In genomic region chr4:98204236-98204553, GRCh38 we compare ENCODE assay signal across 12 cellular contexts. TPM values are rescaled to one million over a fixed set of nuclear protein-coding genes. Genes with fewer than 3 reads are reported as not detected.
DNase-seq lines count a peak whose midpoint lies in the region; ATAC-seq lines count a peak whose summit lies in the region.
"Had no signal": no experiment of that assay in that cellular context is flagged by ENCODE, and none has a peak within 500 bp of the region (broad histone marks: within the 10 kb centered on the region; RNA-seq: fewer than 3 reads in every experiment).

No MANE protein-coding gene starts in this region.

- peaks cover 13% of the 10 kb centered on the region for H3K4me1 Mint-ChIP-seq in activated CD4-positive, alpha-beta T cell treated with anti-CD3 and anti-CD28 coated beads, Interleukin-2, amount 10 ng/mL, durations not matched to agents 7 days and 5 days
- peaks cover 24 to 32% (median 32%) of the 10 kb centered on the region in 3 donors for H3K4me1 Mint-ChIP-seq in naive B cell

- no peak overlapping the region for H3K4me2 ChIP-seq in trophoblast cell (ENCODE audit: low read length)
- H3K4me2 ChIP-seq: A549 had no signal

- no peak for DNase-seq in activated CD4-positive, alpha-beta T cell treated with anti-CD3 and anti-CD28 coated beads, Interleukin-2, amount 10 ng/mL, durations not matched to agents 7 days and 5 days
- no peak for DNase-seq in activated CD4-positive, alpha-beta T cell treated with anti-CD3 and anti-CD28 coated beads for 1 hour
- peak; percentile 27 for DNase-seq in naive B cell
- no peak for DNase-seq in Right ventricle myocardium inferior (ENCODE audit: missing footprints)
- DNase-seq in trophoblast cell, result no peak
- no peak for DNase-seq in amniotic stem cell (lab: John Stamatoyannopoulos, UW)
- DNase-seq: kidney glomerular epithelial cell, posterior cingulate gyrus had no signal

- no peak overlapping the region for H4K91ac ChIP-seq in trophoblast cell (ENCODE audit: low read depth, low read length)

- no peak overlapping the region for H3K4ac ChIP-seq in trophoblast cell (ENCODE audit: low read depth, low read length)

- no peaks in the 10 kb centered on the region for H3K36me3 ChIP-seq in trophoblast cell (ENCODE audit: control insufficient read depth in 1 of 2, insufficient read depth in 2 of 2, low read length in 2 of 2)

- peak; percentile 40 for ATAC-seq in GM21737 (IDR thresholded peaks at IDR 0.05; ENCODE audit: unreplicated experiment)
- ATAC-seq in HG03354 (IDR thresholded peaks at IDR 0.05; ENCODE audit: poor library complexity, severe bottlenecking, unreplicated experiment), result peak; percentile 41
- peak in 1 of 2 donors; percentile 18 for ATAC-seq in naive B cell (ENCODE audit: low read depth in 2 of 2)
- no peak for ATAC-seq in Right ventricle myocardium inferior
- ATAC-seq: A549 had no signal

- no peak overlapping the region for H2AK5ac ChIP-seq in trophoblast cell (ENCODE audit: low read length)

- H3K9me3 ChIP-seq in trophoblast cell (ENCODE audit: insufficient read depth, low read depth, low read length), result peaks cover 2% of the 10 kb centered on the region
- H3K9me3 ChIP-seq: A549 had no signal

- peaks cover 12% of the 10 kb centered on the region for H3K9me3 Mint-ChIP-seq in activated CD4-positive, alpha-beta T cell treated with anti-CD3 and anti-CD28 coated beads, Interleukin-2, amount 10 ng/mL, durations not matched to agents 7 days and 5 days
- peaks cover 0 to 10% (median 0%) of the 10 kb centered on the region in 7 donors for H3K9me3 Mint-ChIP-seq in naive B cell

- H3K9ac ChIP-seq in trophoblast cell (ENCODE audit: low read length), result no peak overlapping the region

- H2BK12ac ChIP-seq in trophoblast cell (ENCODE audit: low read length), result no peak overlapping the region

- no peaks in the 10 kb centered on the region for H3K27me3 Mint-ChIP-seq in activated CD4-positive, alpha-beta T cell treated with anti-CD3 and anti-CD28 coated beads, Interleukin-2, amount 10 ng/mL, durations not matched to agents 7 days and 5 days
- H3K27me3 Mint-ChIP-seq in naive B cell, result no peaks in the 10 kb centered on the region
- H3K27me3 Mint-ChIP-seq: activated naive CD4-positive, alpha-beta T cell treated with anti-CD3 and anti-CD28 coated beads, Interleukin-2, amount 50 U/mL, for 24 hours had no signal

- no peaks in the 10 kb centered on the region for H3K79me2 ChIP-seq in trophoblast cell (ENCODE audit: control insufficient read depth, insufficient read depth, low read length, poor library complexity)

- POLR2A ChIA-PET in activated CD4-positive, alpha-beta T cell treated with anti-CD3 and anti-CD28 coated beads, Interleukin-2, amount 10 ng/mL, durations not matched to agents 7 days and 5 days (lab: Charles Lee), result no interaction called here

- no peaks in the 10 kb centered on the region for H3K79me1 ChIP-seq in trophoblast cell (ENCODE audit: low read length)

- intact Hi-C loops in Right ventricle myocardium inferior (cut with DNase I), result no loop called here

- no peaks in the 10 kb centered on the region for H3K27me3 ChIP-seq in trophoblast cell (ENCODE audit: insufficient read depth, low read length)

- H2AFZ ChIP-seq in trophoblast cell (ENCODE audit: insufficient read depth, low read length, poor library complexity), result no peak overlapping the region

- H3K36me3 Mint-ChIP-seq in activated CD4-positive, alpha-beta T cell treated with anti-CD3 and anti-CD28 coated beads, Interleukin-2, amount 10 ng/mL, durations not matched to agents 7 days and 5 days (ENCODE audit: low read depth), result no peaks in the 10 kb centered on the region
- peaks cover 0 to 7% of the 10 kb centered on the region in 2 donors for H3K36me3 Mint-ChIP-seq in naive B cell

- no peak overlapping the region for H2BK5ac ChIP-seq in trophoblast cell (ENCODE audit: low read depth, low read length, poor library complexity)

- H4K8ac ChIP-seq in trophoblast cell (ENCODE audit: low read depth, low read length), result no peak overlapping the region

- H3K27ac ChIP-seq in trophoblast cell (ENCODE audit: low read depth, low read length), result no peak overlapping the region
- H3K27ac ChIP-seq: A549 had no signal

- no peak overlapping the region for H3K23ac ChIP-seq in trophoblast cell (ENCODE audit: low read length)

- CTCF ChIA-PET in activated CD4-positive, alpha-beta T cell treated with anti-CD3 and anti-CD28 coated beads, Interleukin-2, amount 10 ng/mL, durations not matched to agents 7 days and 5 days (lab: Charles Lee), result no interaction called here

- H4K12ac ChIP-seq in trophoblast cell (ENCODE audit: low read depth, low read length), result no peak overlapping the region

- no peak overlapping the region for H3K14ac ChIP-seq in trophoblast cell (ENCODE audit: low read length)

- peak overlapping the region; percentile 78 for H3K27ac Mint-ChIP-seq in activated CD4-positive, alpha-beta T cell treated with anti-CD3 and anti-CD28 coated beads, Interleukin-2, amount 10 ng/mL, durations not matched to agents 7 days and 5 days
- H3K27ac Mint-ChIP-seq in naive B cell, result peak overlapping the region; percentile 85 to 95 (median 92)
- H3K27ac Mint-ChIP-seq: activated naive CD4-positive, alpha-beta T cell treated with anti-CD3 and anti-CD28 coated beads, Interleukin-2, amount 50 U/mL, for 24 hours had no signal

- no peaks in the 10 kb centered on the region for H3K4me1 ChIP-seq in trophoblast cell (ENCODE audit: control insufficient read depth in 1 of 2, insufficient read depth in 2 of 2, low read length in 2 of 2)
- H3K4me1 ChIP-seq: A549 had no signal

- WGBS in trophoblast cell (ENCODE audit: extremely low coverage, insufficient coverage, insufficient read length), result no CpG with 5 or more reads among the region's 3 CpGs

- H3K4me3 ChIP-seq in trophoblast cell (ENCODE audit: low read depth, low read length), result no peak overlapping the region
- H3K4me3 ChIP-seq: A549 had no signal

- H3K18ac ChIP-seq in trophoblast cell (ENCODE audit: low read length), result no peak overlapping the region

- H2BK120ac ChIP-seq in trophoblast cell (ENCODE audit: insufficient read depth, low read length, poor library complexity), result no peak overlapping the region

- H3K4me3 Mint-ChIP-seq in activated CD4-positive, alpha-beta T cell treated with anti-CD3 and anti-CD28 coated beads, Interleukin-2, amount 10 ng/mL, durations not matched to agents 7 days and 5 days, result peak overlapping the region; percentile 2
- H3K4me3 Mint-ChIP-seq in naive B cell, result peak overlapping the region in 7 of 8 donors; percentile 71 to 86 (median 80)

RNA-seq across cellular contexts. Expression of gene RAP1GDS1, which starts 57.0 kb away (rescaled TPM):
- total RNA-seq in activated CD4-positive, alpha-beta T cell treated with anti-CD3 and anti-CD28 coated beads, Interleukin-2, amount 10 ng/mL, durations not matched to agents 7 days and 5 days, result 10 to 100 TPM; 49.9 to 55.4 TPM
- polyA plus RNA-seq in naive B cell (ENCODE audit: low read depth in 6 of 6), result 10 to 100 TPM; 29.0 to 52.2 (median 36.4) TPM
- total RNA-seq in Right ventricle myocardium inferior, result 14.0 TPM
- polyA plus RNA-seq in trophoblast cell (2013), result 16.4 and 17.6 TPM in 2 replicates
